ENCODE assay signal across 1 cellular context in the genomic region with DNA sequence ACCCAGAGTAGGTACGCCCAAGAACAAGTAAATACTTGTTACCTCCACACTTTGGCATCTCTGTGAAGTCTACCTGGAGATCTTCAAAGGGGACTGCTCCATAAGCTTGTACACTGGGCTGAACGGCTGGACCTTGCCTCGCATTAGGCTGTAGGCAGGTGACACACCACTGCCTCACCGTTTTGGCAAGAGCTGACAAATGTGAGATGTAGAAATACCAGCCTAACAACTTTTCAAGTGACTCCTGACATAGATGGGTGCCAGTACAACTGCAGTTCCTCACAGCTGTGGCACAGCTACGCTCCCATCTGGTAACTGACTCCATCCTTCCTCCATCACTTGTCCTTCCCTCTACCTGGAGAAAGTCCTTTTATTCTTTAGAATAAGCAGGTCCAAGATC.
TF ChIP-seq lines count a peak whose summit lies in the region.

No MANE protein-coding gene starts in this region.

TF ChIP-seq in HCT116, 20 proteins besides CTCF, POLR2A, EP300 and RAD21:
- TF ChIP-seq JUND (IDR thresholded peaks at IDR 0.05) (peak; percentile 56; the same call in 1 of the 2 replicates), YY1 (IDR thresholded peaks at IDR 0.05; ENCODE audit: extremely low read depth, insufficient replicate concordance, low read depth, low read length) (peak; percentile 10), MAX (IDR thresholded peaks at IDR 0.05) (peak; percentile 58), SP1 (IDR thresholded peaks at IDR 0.05; ENCODE audit: low read depth) (peak; percentile 71), FOSL1 (IDR thresholded peaks at IDR 0.05; ENCODE audit: low read depth) (peak; percentile 60; the same call in 1 of the 2 replicates)
TF ChIP-seq in HCT116: peak in this region for 5; not testable (repeated sequence) for 15.
